Comparison of ENCODE assay signal across 23 cellular contexts in genomic region chr1:117034791-117035290, GRCh38.
"Had no signal": no experiment of that assay in that cellular context is flagged by ENCODE, and none has a peak within 500 bp of the region (broad histone marks: within the 10 kb centered on the region; RNA-seq: fewer than 3 reads in every experiment).

No MANE protein-coding gene starts in this region.

- H3K4me3 Mint-ChIP-seq: activated CD4-positive, alpha-beta memory T cell treated with anti-CD3 and anti-CD28 coated beads, Interleukin-2, amount 10 ng/mL, durations not matched to agents 7 days and 5 days; activated CD4-positive, alpha-beta T cell treated with anti-CD3 and anti-CD28 coated beads for 36 hours; activated naive CD8-positive, alpha-beta T cell treated with anti-CD3 and anti-CD28 coated beads, Interleukin-2, amount 10 ng/mL, durations not matched to agents 7 days and 5 days; T-helper 17 cell had no signal

- H3K27me3 ChIP-seq: adrenal gland, SJSA1 had no signal

- H3K9me3 Mint-ChIP-seq: activated CD4-positive, alpha-beta memory T cell treated with anti-CD3 and anti-CD28 coated beads, Interleukin-2, amount 10 ng/mL, durations not matched to agents 7 days and 5 days; activated naive CD8-positive, alpha-beta T cell treated with anti-CD3 and anti-CD28 coated beads, Interleukin-2, amount 10 ng/mL, durations not matched to agents 7 days and 5 days had no signal

- ATAC-seq: activated CD4-positive, alpha-beta T cell treated with anti-CD3 and anti-CD28 coated beads for 36 hours; PC-3; SK-N-SH treated with all-trans-retinoic acid at 6 μM for 48 hours; T-helper 17 cell had no signal

- H3K27me3 Mint-ChIP-seq: activated CD4-positive, alpha-beta memory T cell treated with anti-CD3 and anti-CD28 coated beads, Interleukin-2, amount 10 ng/mL, durations not matched to agents 7 days and 5 days; activated CD4-positive, alpha-beta T cell treated with anti-CD3 and anti-CD28 coated beads for 36 hours; activated naive CD8-positive, alpha-beta T cell treated with anti-CD3 and anti-CD28 coated beads, Interleukin-2, amount 10 ng/mL, durations not matched to agents 7 days and 5 days; T-helper 17 cell had no signal

- H3K27ac Mint-ChIP-seq: activated CD4-positive, alpha-beta memory T cell treated with anti-CD3 and anti-CD28 coated beads, Interleukin-2, amount 10 ng/mL, durations not matched to agents 7 days and 5 days; activated CD4-positive, alpha-beta T cell treated with anti-CD3 and anti-CD28 coated beads for 36 hours; activated naive CD8-positive, alpha-beta T cell treated with anti-CD3 and anti-CD28 coated beads, Interleukin-2, amount 10 ng/mL, durations not matched to agents 7 days and 5 days; T-helper 17 cell had no signal

- H3K27ac ChIP-seq: adrenal gland, SJSA1 had no signal

- H3K4me3 ChIP-seq: adrenal gland, SJSA1 had no signal

- H3K9me3 ChIP-seq: adrenal gland, SJSA1 had no signal

- H3K4me1 ChIP-seq: adrenal gland, SJSA1 had no signal

- H3K36me3 ChIP-seq: adrenal gland, SJSA1 had no signal

- DNase-seq: activated CD4-positive, alpha-beta memory T cell treated with anti-CD3 and anti-CD28 coated beads, Interleukin-2, amount 10 ng/mL, durations not matched to agents 7 days and 5 days; activated CD4-positive, alpha-beta T cell treated with anti-CD3 and anti-CD28 coated beads for 36 hours; activated CD4-positive, alpha-beta T cell treated with anti-CD3 and anti-CD28 coated beads, Interleukin-2, amount 50 U/mL, for 1 hour; activated CD8-positive, alpha-beta memory T cell treated with anti-CD3 and anti-CD28 coated beads, Interleukin-2, amount 50 U/mL, for 48 hours; activated naive CD4-positive, alpha-beta T cell treated with anti-CD3 and anti-CD28 coated beads, Interleukin-2, amount 50 U/mL, for 16 hours; activated naive CD8-positive, alpha-beta T cell treated with anti-CD3 and anti-CD28 coated beads, Interleukin-2, amount 10 ng/mL, durations not matched to agents 7 days and 5 days; activated T-cell treated with anti-CD3 and anti-CD28 coated beads, Interleukin-2, amount 50 U/mL, for 1 hour; adrenal gland; anterior cingulate cortex; caudate nucleus; MM.1S; NCI-H1105; NCI-H1436; NCI-H187 treated with DMSO at 0.1 percent for 48 hours; NCI-H2081 treated with DMSO at 0.1 percent for 48 hours; NCI-H446; NCI-H748 treated with DMSO at 0.1 percent for 48 hours; PC-3; SHP77; T-helper 17 cell; T-helper 9 cell had no signal
